ENCODE assay signal across 1 cellular context in the genomic region with DNA sequence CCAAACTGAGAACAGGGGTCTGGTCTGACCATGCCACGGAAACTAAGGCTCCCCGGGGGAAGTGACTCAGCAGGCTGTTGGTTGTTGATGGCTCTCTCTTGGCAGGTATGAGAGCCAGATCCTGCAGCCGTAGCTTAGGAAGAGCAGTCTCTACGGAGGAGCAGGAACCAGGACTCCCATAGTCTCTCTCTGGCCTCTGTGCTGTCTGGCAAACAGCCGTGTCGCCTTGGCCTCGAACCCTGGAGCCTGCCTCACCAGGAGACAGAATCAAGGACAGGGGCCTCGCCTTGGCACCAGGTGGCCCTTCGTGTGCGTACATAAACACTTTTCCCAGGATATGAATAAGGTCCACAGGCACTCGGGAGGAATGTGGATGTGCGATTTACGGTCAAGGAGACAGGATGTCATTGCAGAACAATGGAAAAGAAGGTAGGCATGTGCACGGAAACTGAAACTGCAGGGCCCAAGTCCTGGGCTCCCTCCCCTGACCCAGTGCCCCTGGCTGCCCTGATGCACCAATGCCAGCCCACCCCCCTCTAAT.
TF ChIP-seq lines count a peak whose summit lies in the region.

No MANE protein-coding gene starts in this region.

TF ChIP-seq in K562, 482 proteins besides CTCF, POLR2A, EP300 and RAD21:
- TF ChIP-seq U2AF1 (optimal IDR thresholded peaks at IDR 0.05; ENCODE audit: low read depth, low read length) = no peak
- no peak for TF ChIP-seq ZNF408 (CRISPR knock-in tag; IDR thresholded peaks at IDR 0.05; ENCODE audit: low read depth)
- TF ChIP-seq CHD4 (IDR thresholded peaks at IDR 0.05; ENCODE audit: insufficient read depth, insufficient replicate concordance, low read depth, low read length, poor library complexity, severe bottlenecking) = no peak
- TF ChIP-seq ETS2 (tag; IDR thresholded peaks at IDR 0.05; ENCODE audit: borderline replicate concordance, poor library complexity, severe bottlenecking) = no peak
- TF ChIP-seq, protein P1, sequence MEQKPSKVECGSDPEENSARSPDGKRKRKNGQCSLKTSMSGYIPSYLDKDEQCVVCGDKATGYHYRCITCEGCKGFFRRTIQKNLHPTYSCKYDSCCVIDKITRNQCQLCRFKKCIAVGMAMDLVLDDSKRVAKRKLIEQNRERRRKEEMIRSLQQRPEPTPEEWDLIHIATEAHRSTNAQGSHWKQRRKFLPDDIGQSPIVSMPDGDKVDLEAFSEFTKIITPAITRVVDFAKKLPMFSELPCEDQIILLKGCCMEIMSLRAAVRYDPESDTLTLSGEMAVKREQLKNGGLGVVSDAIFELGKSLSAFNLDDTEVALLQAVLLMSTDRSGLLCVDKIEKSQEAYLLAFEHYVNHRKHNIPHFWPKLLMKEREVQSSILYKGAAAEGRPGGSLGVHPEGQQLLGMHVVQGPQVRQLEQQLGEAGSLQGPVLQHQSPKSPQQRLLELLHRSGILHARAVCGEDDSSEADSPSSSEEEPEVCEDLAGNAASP (IDR thresholded peaks at IDR 0.05) = no peak
- TF ChIP-seq STAT5A (IDR thresholded peaks at IDR 0.05; ENCODE audit: borderline replicate concordance, low read length) = no peak
- no peak for TF ChIP-seq GATAD2B (IDR thresholded peaks at IDR 0.05; ENCODE audit: borderline replicate concordance)
- no peak for TF ChIP-seq BRF1 (IDR thresholded peaks at IDR 0.05; ENCODE audit: borderline replicate concordance, extremely low read depth, insufficient read length)
- no peak for TF ChIP-seq SNIP1 (IDR thresholded peaks at IDR 0.05; ENCODE audit: low read depth)
- no peak for TF ChIP-seq PHF21A (IDR thresholded peaks at IDR 0.05; ENCODE audit: borderline replicate concordance, low read depth)
- no peak for TF ChIP-seq SMARCC2 (IDR thresholded peaks at IDR 0.05; ENCODE audit: low read depth)
- TF ChIP-seq ELF1 (tag; IDR thresholded peaks at IDR 0.05) = no peak
- TF ChIP-seq ZNF140 (CRISPR knock-in tag; IDR thresholded peaks at IDR 0.05) = no peak
- TF ChIP-seq POLR2H (tag; IDR thresholded peaks at IDR 0.05; ENCODE audit: low read depth) = no peak
